ENCODE assay signal across 13 cellular contexts in the genomic region with DNA sequence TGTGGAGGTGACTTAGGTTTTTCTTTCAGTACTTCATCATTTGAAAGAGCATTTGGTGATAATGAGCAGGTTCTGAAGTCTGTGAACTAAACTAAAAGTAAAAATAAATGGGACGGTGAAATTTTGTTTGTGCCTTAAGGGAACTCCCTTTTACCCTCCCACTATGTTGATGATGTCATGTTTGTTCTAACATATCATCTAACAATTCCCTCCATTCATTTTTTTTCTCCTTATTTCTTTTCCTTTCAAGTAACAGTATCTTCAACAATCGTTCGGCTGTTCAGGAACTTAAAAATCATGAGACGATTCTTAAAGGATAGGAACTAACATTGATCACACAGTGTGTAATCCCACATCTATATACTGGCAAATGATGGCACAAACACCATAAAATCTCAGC.
"Had no signal": no experiment of that assay in that cellular context is flagged by ENCODE, and none has a peak within 500 bp of the region (broad histone marks: within the 10 kb centered on the region; RNA-seq: fewer than 3 reads in every experiment).

No MANE protein-coding gene starts in this region.

- H3K27ac ChIP-seq: coronary artery, epithelial cell of prostate, prostate gland, suprapubic skin, upper lobe of left lung had no signal

- H3K27me3 ChIP-seq: suprapubic skin, upper lobe of left lung had no signal

- H3K9me3 ChIP-seq: prostate gland, suprapubic skin, upper lobe of left lung had no signal

- DNase-seq: activated CD4-positive, alpha-beta T cell treated with anti-CD3 and anti-CD28 coated beads, Interleukin-2, amount 10 ng/mL, durations not matched to agents 7 days and 5 days; activated CD4-positive, CD25-positive, alpha-beta regulatory T cell; activated CD8-positive, alpha-beta memory T cell treated with anti-CD3 and anti-CD28 coated beads for 24 hours; activated naive CD4-positive, alpha-beta T cell treated with Interleukin-2 at 50 U/mL for 16 hours; caudate nucleus; effector memory CD8-positive, alpha-beta T cell; stimulated activated naive CD4-positive, alpha-beta T cell treated with Interleukin-2 at 50 U/mL for 16 hours; upper lobe of left lung had no signal

- H3K4me3 ChIP-seq: coronary artery, prostate gland, suprapubic skin, upper lobe of left lung had no signal

- H3K4me3 Mint-ChIP-seq: activated CD4-positive, alpha-beta T cell treated with anti-CD3 and anti-CD28 coated beads, Interleukin-2, amount 10 ng/mL, durations not matched to agents 7 days and 5 days; effector memory CD8-positive, alpha-beta T cell had no signal

- H3K27ac Mint-ChIP-seq: activated CD4-positive, alpha-beta T cell treated with anti-CD3 and anti-CD28 coated beads, Interleukin-2, amount 10 ng/mL, durations not matched to agents 7 days and 5 days had no signal

- H3K4me1 ChIP-seq: prostate gland had no signal

- H3K36me3 ChIP-seq: prostate gland, suprapubic skin, upper lobe of left lung had no signal

- H3K9me3 Mint-ChIP-seq: effector memory CD8-positive, alpha-beta T cell had no signal

- ATAC-seq: effector memory CD8-positive, alpha-beta T cell; sciatic nerve had no signal
